Comparison of ENCODE assay signal across 20 cellular contexts in genomic region chr11:70742553-70743291, GRCh38.
A peak's percentile ranks its signal among the peaks of the same experiment; 100 is the strongest.
DNase-seq lines count a peak whose midpoint lies in the region; ATAC-seq, FAIRE-seq and TF ChIP-seq lines count a peak whose summit lies in the region.
"Had no signal": no experiment of that assay in that cellular context is flagged by ENCODE, and none has a peak within 500 bp of the region (broad histone marks: within the 10 kb centered on the region; RNA-seq: fewer than 3 reads in every experiment).

No MANE protein-coding gene starts in this region.

- peaks cover 7% of the 10 kb centered on the region for H3K79me1 ChIP-seq in H1 (ENCODE audit: low read depth, low read length)

- H3K18ac ChIP-seq in H1 (ENCODE audit: extremely low read depth, low read length): no peak overlapping the region; the same call in 1 of the 2 replicates

- H3K27me3 ChIP-seq in Caco-2 (replicated peaks; ENCODE audit: control insufficient read depth, insufficient read depth, low read length) (no peaks in the 10 kb centered on the region), H1 (replicated peaks in 1 of 4; ENCODE audit: control insufficient read depth in 3 of 4, extremely low read depth in 1 of 4, insufficient read depth in 3 of 4, low read length in 3 of 4) (no peaks in the 10 kb centered on the region), neural progenitor cell (no peaks in the 10 kb centered on the region)
- H3K27me3 ChIP-seq: uterus had no signal

- intact Hi-C loops in Caco-2 (cut with micrococcal nuclease; ENCODE audit: unreplicated experiment): no loop called here
- intact Hi-C loops in MCF 10A (cut with micrococcal nuclease): no loop called here

- H3K14ac ChIP-seq in H1 (ENCODE audit: insufficient read length): no peak overlapping the region

- ATAC-seq in activated naive CD4-positive, alpha-beta T cell treated with anti-CD3 and anti-CD28 coated beads, Interleukin-2, amount 50 U/mL, for 72 hours: no peak
- ATAC-seq: gastroesophageal sphincter; psoas muscle; stimulated activated naive CD8-positive, alpha-beta T cell treated with anti-CD3 and anti-CD28 coated beads, Interleukin-15, Interleukin-2, amounts not matched to agents 100 U/mL and 50 U/mL, for 24 hours had no signal

- H3F3A ChIP-seq in neural progenitor cell (ENCODE audit: low read depth): peaks cover 19% of the 10 kb centered on the region

- POLR2A ChIA-PET in Caco-2 (lab: Charles Lee): no interaction called here
- POLR2A ChIA-PET in H1 (lab: Charles Lee; ENCODE audit: partially characterized antibody): interaction anchor here (0.5 to 1.3 kb wide), 3 partner anchors 8 to 133 kb away, joined by 3 to 4 read pairs (median 3); no protein-coding TSS in a partner anchor
- POLR2A ChIA-PET in MCF 10A (lab: Yijun Ruan, JAX): no interaction called here

- no peak overlapping the region for H3K27ac ChIP-seq in H1 (ENCODE audit: low read depth, low read length)
- no peak overlapping the region for H3K27ac ChIP-seq in neural progenitor cell
- H3K27ac ChIP-seq: gastroesophageal sphincter, HL-60, psoas muscle, uterus had no signal

- H3K4me1 ChIP-seq in Caco-2 (peaks cover 11% of the 10 kb centered on the region; the same call in 1 of the 2 replicates), H1 (replicated peaks in 1 of 4; ENCODE audit: control insufficient read depth in 3 of 4, insufficient read depth in 4 of 4, low read length in 3 of 4) (peaks cover 10 to 27% (median 18%) of the 10 kb centered on the region in 4 experiments), neural progenitor cell (peaks cover 14% of the 10 kb centered on the region)
- H3K4me1 ChIP-seq: gastroesophageal sphincter, psoas muscle, uterus had no signal

- H2BK20ac ChIP-seq in H1 (ENCODE audit: low read length): peak overlapping the region; percentile 48; the same call in 1 of the 2 replicates

- TF ChIP-seq EP300 in H1 (IDR thresholded peaks at IDR 0.05; ENCODE audit: borderline replicate concordance in 1 of 2, low read depth in 2 of 2, low read length in 2 of 2): no peak

- H2BK12ac ChIP-seq in H1 (ENCODE audit: low read depth, low read length): peak overlapping the region; percentile 52; the same call in 1 of the 2 replicates

- H3K4me3 ChIP-seq in Caco-2 (ENCODE audit: low read depth, low read length): no peak overlapping the region
- H3K4me3 ChIP-seq in H1 (ENCODE audit: extremely low read depth in 1 of 4, insufficient read depth in 2 of 4, low read depth in 3 of 4, low read length in 4 of 4): peak overlapping the region in 1 of 4 experiments; percentile 6; a peak in 1 of 8 replicates
- no peak overlapping the region for H3K4me3 ChIP-seq in neural progenitor cell
- H3K4me3 ChIP-seq: gastroesophageal sphincter, psoas muscle, uterus had no signal

- H3K23me2 ChIP-seq in H1 (ENCODE audit: low read depth, low read length): peaks cover 4% of the 10 kb centered on the region; the same call in 1 of the 2 replicates

- H3K4me1 Mint-ChIP-seq in Caco-2 (ENCODE audit: low read depth, unreplicated experiment): peaks cover 10% of the 10 kb centered on the region
- H3K4me1 Mint-ChIP-seq in neural progenitor cell: peaks cover 38% of the 10 kb centered on the region
- H3K4me1 Mint-ChIP-seq in MCF 10A (ENCODE audit: insufficient read depth, unreplicated experiment): no peaks in the 10 kb centered on the region
- H3K4me1 Mint-ChIP-seq: activated B cell treated with CpG ODN at 0.5 μM for 24 hours had no signal

- no peak overlapping the region for H3K4ac ChIP-seq in H1 (replicated peaks; ENCODE audit: insufficient read length, low read depth, low read length)

- TF ChIP-seq POLR2A in H1 (IDR thresholded peaks at IDR 0.05; ENCODE audit: control extremely low read depth in 1 of 2, low read depth in 2 of 2, low read length in 2 of 2) (no peak), GM12891 (IDR thresholded peaks at IDR 0.05; ENCODE audit: low read depth, low read length) (no peak), H54 (IDR thresholded peaks at IDR 0.05; ENCODE audit: low read depth, low read length) (no peak)

- no peaks in the 10 kb centered on the region for H3K79me2 ChIP-seq in H1 (ENCODE audit: control insufficient read depth in 1 of 2, insufficient read depth in 2 of 2, low read length in 2 of 2)
- no peaks in the 10 kb centered on the region for H3K79me2 ChIP-seq in neural progenitor cell (ENCODE audit: low read depth)

- no peak overlapping the region for H3K9ac ChIP-seq in H1 (replicated peaks in 1 of 4; ENCODE audit: extremely low read depth in 1 of 4, low read depth in 3 of 4, low read length in 3 of 4)
- H3K9ac ChIP-seq in neural progenitor cell: no peak overlapping the region

- BruUV-seq in Caco-2 (replicated peaks; lab: Mats Ljungman, UMichigan) (no TSS peak), MCF 10A (replicated peaks; lab: Mats Ljungman, UMichigan) (no TSS peak)

- H2BK5ac ChIP-seq in H1 (ENCODE audit: low read depth, low read length): peak overlapping the region; percentile 76; the same call in 1 of the 2 replicates

- H3K4me2 ChIP-seq in H1 (ENCODE audit: insufficient read depth in 1 of 2, low read depth in 2 of 2, low read length in 2 of 2): peak overlapping the region; percentile 39; a peak in 2 of 4 replicates
- H3K4me2 ChIP-seq in neural progenitor cell: peak overlapping the region; percentile 61

- no peak overlapping the region for H2AFZ ChIP-seq in H1 (ENCODE audit: low read length)
- no peak overlapping the region for H2AFZ ChIP-seq in neural progenitor cell (replicated peaks)

- H4K91ac ChIP-seq in H1 (replicated peaks; ENCODE audit: insufficient read length, low read length): peak overlapping the region; percentile 44

- H3K27me3 Mint-ChIP-seq in Caco-2 (ENCODE audit: insufficient read depth, unreplicated experiment) (no peaks in the 10 kb centered on the region), neural progenitor cell (ENCODE audit: insufficient read depth, low read depth) (peaks cover 18% of the 10 kb centered on the region), MCF 10A (ENCODE audit: insufficient read depth, unreplicated experiment) (no peaks in the 10 kb centered on the region)

- no peak for FAIRE-seq in H1 (lab: Jason Lieb, UNC)
- no peak for FAIRE-seq in GM12891 (lab: Jason Lieb, UNC)
- no peak for FAIRE-seq in H54 (lab: Jason Lieb, UNC)
- FAIRE-seq: colon, D721Med had no signal

- H3K9me3 Mint-ChIP-seq in Caco-2 (ENCODE audit: unreplicated experiment) (no peaks in the 10 kb centered on the region), neural progenitor cell (peaks cover 3% of the 10 kb centered on the region), MCF 10A (ENCODE audit: unreplicated experiment) (peaks cover 15% of the 10 kb centered on the region)
- H3K9me3 Mint-ChIP-seq in activated naive CD4-positive, alpha-beta T cell treated with anti-CD3 and anti-CD28 coated beads, Interleukin-2, amount 50 U/mL, for 72 hours: no peaks in the 10 kb centered on the region
- H3K9me3 Mint-ChIP-seq: activated B cell treated with CpG ODN at 0.5 μM for 24 hours had no signal

- CTCF ChIA-PET in Caco-2 (lab: Charles Lee) (interaction anchor here (0.6 kb wide), 1 partner anchor 10 kb away, joined by 4 read pairs; no protein-coding TSS in a partner anchor), H1 (lab: Charles Lee; ENCODE audit: partially characterized antibody) (interaction anchor here (0.6 to 3.2 kb wide), 9 partner anchors 9 to 596 kb away, joined by 3 to 19 read pairs (median 3); no protein-coding TSS in a partner anchor), MCF 10A (lab: Yijun Ruan, JAX) (no interaction called here)

- H3K36me3 Mint-ChIP-seq in Caco-2 (ENCODE audit: insufficient read depth, unreplicated experiment) (peaks cover 57% of the 10 kb centered on the region), neural progenitor cell (no peaks in the 10 kb centered on the region), MCF 10A (ENCODE audit: insufficient read depth, unreplicated experiment) (no peaks in the 10 kb centered on the region)
- no peaks in the 10 kb centered on the region for H3K36me3 Mint-ChIP-seq in activated naive CD4-positive, alpha-beta T cell treated with anti-CD3 and anti-CD28 coated beads, Interleukin-2, amount 50 U/mL, for 72 hours

- peaks cover 0 to 3% of the 10 kb centered on the region in 2 experiments for H4K20me1 ChIP-seq in H1 (replicated peaks in 1 of 2; ENCODE audit: control insufficient read depth in 1 of 2, insufficient read depth in 2 of 2, low read length in 2 of 2)
- H4K20me1 ChIP-seq in neural progenitor cell (ENCODE audit: low read depth): no peaks in the 10 kb centered on the region

- H3K56ac ChIP-seq in H1 (replicated peaks; ENCODE audit: insufficient read length, low read depth, low read length): no peak overlapping the region

- no peak overlapping the region; the same call in 1 of the 2 replicates for H2AK5ac ChIP-seq in H1 (ENCODE audit: low read depth, low read length)

- no peak overlapping the region; the same call in 1 of the 2 replicates for H2BK15ac ChIP-seq in H1 (ENCODE audit: low read length)

- no peak; a peak in 1 of 4 replicates for TF ChIP-seq RAD21 in H1 (IDR thresholded peaks at IDR 0.05 in 1 of 2, conservative IDR thresholded peaks at IDR 0.05 in 1 of 2; ENCODE audit: low read depth in 2 of 2, low read length in 2 of 2)

- DNase-seq in Caco-2 (peak; percentile 57 to 70), NCI-H146 treated with DMSO at 0.1 percent for 48 hours (lab: John Stamatoyannopoulos, UW; ENCODE audit: unreplicated experiment) (peak; percentile 6), H1 (ENCODE audit: low read depth in 1 of 2, low spot score in 2 of 2) (peak; percentile 51 to 82), neural progenitor cell (ENCODE audit: low spot score) (peak; percentile 89), GM12891 (ENCODE audit: insufficient read length, low spot score) (no peak), H54 (ENCODE audit: insufficient read length, low spot score) (no peak), MCF 10A (ENCODE audit: unreplicated experiment) (no peak)
- no peak for DNase-seq in activated naive CD4-positive, alpha-beta T cell treated with anti-CD3 and anti-CD28 coated beads, Interleukin-2, amount 50 U/mL, for 72 hours (ENCODE audit: low spot score in 2 of 2)
- DNase-seq: activated B cell treated with CpG ODN at 0.5 μM for 24 hours; activated effector memory CD4-positive, alpha-beta T cell treated with Interleukin-2 at 50 U/mL for 16 hours; amniotic stem cell; NCI-H1436 treated with DMSO at 0.1 percent for 48 hours; psoas muscle; stimulated activated naive CD8-positive, alpha-beta T cell treated with anti-CD3 and anti-CD28 coated beads, Interleukin-15, Interleukin-2, amounts not matched to agents 100 U/mL and 50 U/mL, for 24 hours; SW 1271; uterus had no signal

- TF ChIP-seq CTCF in Caco-2 (IDR thresholded peaks at IDR 0.05; ENCODE audit: insufficient read depth in 1 of 2, low read depth in 1 of 2, low read length in 1 of 2, severe bottlenecking in 1 of 2, unreplicated experiment in 1 of 2) (no peak), H1 (IDR thresholded peaks at IDR 0.05; ENCODE audit: control extremely low read depth in 1 of 3, insufficient read depth in 1 of 3, low read depth in 1 of 3, low read length in 3 of 3) (no peak), neural progenitor cell (IDR thresholded peaks at IDR 0.05) (no peak), MCF 10A (IDR thresholded peaks at IDR 0.05; ENCODE audit: unreplicated experiment) (no peak)

- WGBS in H1 (ENCODE audit: extremely low coverage in 1 of 2, insufficient coverage in 1 of 2, insufficient read length in 1 of 2, insufficient replicate concordance in 2 of 2, low coverage in 1 of 2, low lambda C conversion rate in 2 of 2, missing lambda C conversion rate in 1 of 2), 2 experiments: 47% methylated on average over 27 of the region's 27 CpGs; no CpG with 5 or more reads in 1 of the 2 experiments

- no peak overlapping the region; the same call in 1 of the 2 replicates for H4K8ac ChIP-seq in H1 (ENCODE audit: extremely low read depth, insufficient read depth, low read length)

- no peak overlapping the region for H2BK120ac ChIP-seq in H1 (replicated peaks; ENCODE audit: low read depth, low read length)

- no peaks in the 10 kb centered on the region for H3K9me3 ChIP-seq in Caco-2
- no peaks in the 10 kb centered on the region for H3K9me3 ChIP-seq in H1 (ENCODE audit: insufficient read depth in 2 of 2, low read depth in 1 of 2, low read length in 1 of 2)
- no peaks in the 10 kb centered on the region for H3K9me3 ChIP-seq in neural progenitor cell (ENCODE audit: low read depth)
- H3K9me3 ChIP-seq: gastroesophageal sphincter, psoas muscle, uterus had no signal

- no peak overlapping the region for H3K23ac ChIP-seq in H1 (ENCODE audit: insufficient read length)

- H3K27ac Mint-ChIP-seq in Caco-2 (ENCODE audit: unreplicated experiment): peak overlapping the region; percentile 48
- H3K27ac Mint-ChIP-seq in neural progenitor cell: peak overlapping the region; percentile 77
- H3K27ac Mint-ChIP-seq in activated naive CD4-positive, alpha-beta T cell treated with anti-CD3 and anti-CD28 coated beads, Interleukin-2, amount 50 U/mL, for 72 hours: no peak overlapping the region
- H3K27ac Mint-ChIP-seq in MCF 10A (ENCODE audit: low read depth, unreplicated experiment): no peak overlapping the region
- H3K27ac Mint-ChIP-seq: activated B cell treated with CpG ODN at 0.5 μM for 24 hours had no signal

- H3K4me3 Mint-ChIP-seq in Caco-2 (ENCODE audit: unreplicated experiment) (no peak overlapping the region), neural progenitor cell (peak overlapping the region; percentile 33), MCF 10A (ENCODE audit: unreplicated experiment) (no peak overlapping the region)
- H3K4me3 Mint-ChIP-seq: activated B cell treated with CpG ODN at 0.5 μM for 24 hours had no signal

- H3K36me3 ChIP-seq in Caco-2 (ENCODE audit: control insufficient read depth, insufficient read depth, low read length): no peaks in the 10 kb centered on the region
- H3K36me3 ChIP-seq in H1 (ENCODE audit: control insufficient read depth in 2 of 4, insufficient read depth in 4 of 4, low read length in 3 of 4): no peaks in the 10 kb centered on the region
- H3K36me3 ChIP-seq in neural progenitor cell: no peaks in the 10 kb centered on the region
- H3K36me3 ChIP-seq: gastroesophageal sphincter, uterus had no signal

- no peak overlapping the region for H4K5ac ChIP-seq in H1 (ENCODE audit: insufficient read length, low read depth, low read length)

Comparison
In these comparisons a context has a peak if more than half of its experiments do, and no peak if none do; other contexts are left out.
1. DNase-seq: peak in Caco-2 (2 of 2), NCI-H146 treated with DMSO at 0.1 percent for 48 hours (single experiment), H1 (2 of 2) and neural progenitor cell (single experiment); none in GM12891 (single experiment), H54 (single experiment), activated naive CD4-positive, alpha-beta T cell treated with anti-CD3 and anti-CD28 coated beads, Interleukin-2, amount 50 U/mL, for 72 hours (0 of 2) and MCF 10A (single experiment).
2. H3K27ac Mint-ChIP-seq: peak in Caco-2 (single experiment) and neural progenitor cell (single experiment); none in activated naive CD4-positive, alpha-beta T cell treated with anti-CD3 and anti-CD28 coated beads, Interleukin-2, amount 50 U/mL, for 72 hours (0 of 2) and MCF 10A (single experiment).